Comparison of ENCODE assay signal across 1 cellular context in the genomic region with DNA sequence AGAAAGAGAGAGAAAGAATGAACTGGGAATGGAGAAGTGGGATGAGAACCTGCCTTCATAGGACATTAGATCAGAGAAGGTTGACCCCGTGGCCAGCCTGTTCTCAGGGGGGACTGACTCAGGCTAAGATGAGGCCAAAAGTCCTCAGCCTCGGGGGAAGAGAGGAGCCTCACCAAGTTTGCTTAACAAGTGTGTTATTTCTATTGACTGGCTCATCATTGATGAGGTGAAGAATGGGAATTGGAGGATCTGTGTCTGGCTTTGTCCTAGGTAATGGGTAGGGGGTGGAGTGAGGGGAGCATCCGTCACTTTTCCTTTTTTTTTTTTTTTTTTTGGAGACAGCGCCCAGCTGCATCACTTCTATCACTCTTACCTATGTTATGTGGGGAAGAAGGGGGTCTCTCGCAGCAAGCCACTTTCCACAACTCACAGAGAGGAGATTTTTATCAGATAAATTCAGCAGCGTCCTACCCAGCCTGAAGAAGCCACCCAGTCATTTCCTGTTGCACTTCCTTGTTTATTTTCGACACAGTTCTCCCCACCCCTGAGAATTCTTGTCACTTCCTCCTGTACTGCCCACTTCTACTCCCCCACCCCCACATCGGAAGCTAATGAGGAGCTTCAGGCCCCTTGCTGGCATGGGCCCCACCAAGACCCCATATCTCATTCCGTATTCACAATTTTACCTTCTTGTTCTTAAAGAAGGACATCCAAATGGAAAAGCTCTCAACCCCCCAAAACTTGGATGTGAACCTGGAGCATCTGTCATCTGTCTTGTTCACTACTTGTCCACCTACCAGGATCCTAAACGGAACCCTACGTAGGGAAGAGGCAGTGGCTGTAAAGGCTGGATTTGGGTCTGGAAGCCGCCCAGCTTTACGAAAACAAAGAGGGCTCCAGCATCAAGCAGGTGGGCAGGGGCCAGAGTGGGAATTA.
TF ChIP-seq lines count a peak whose summit lies in the region.

No MANE protein-coding gene starts in this region.

TF ChIP-seq in HepG2, 621 proteins besides CTCF, POLR2A, EP300 and RAD21 (continued from another document and continues in another):
- TF ChIP-seq, protein P1, sequence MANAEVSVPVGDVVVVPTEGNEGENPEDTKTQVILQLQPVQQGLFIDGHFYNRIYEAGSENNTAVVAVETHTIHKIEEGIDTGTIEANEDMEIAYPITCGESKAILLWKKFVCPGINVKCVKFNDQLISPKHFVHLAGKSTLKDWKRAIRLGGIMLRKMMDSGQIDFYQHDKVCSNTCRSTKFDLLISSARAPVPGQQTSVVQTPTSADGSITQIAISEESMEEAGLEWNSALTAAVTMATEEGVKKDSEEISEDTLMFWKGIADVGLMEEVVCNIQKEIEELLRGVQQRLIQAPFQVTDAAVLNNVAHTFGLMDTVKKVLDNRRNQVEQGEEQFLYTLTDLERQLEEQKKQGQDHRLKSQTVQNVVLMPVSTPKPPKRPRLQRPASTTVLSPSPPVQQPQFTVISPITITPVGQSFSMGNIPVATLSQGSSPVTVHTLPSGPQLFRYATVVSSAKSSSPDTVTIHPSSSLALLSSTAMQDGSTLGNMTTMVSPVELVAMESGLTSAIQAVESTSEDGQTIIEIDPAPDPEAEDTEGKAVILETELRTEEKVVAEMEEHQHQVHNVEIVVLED (CRISPR knock-in tag; IDR thresholded peaks at IDR 0.05; ENCODE audit: borderline replicate concordance): peak; percentile 20; the same call in 1 of the 2 replicates
- peak; percentile 25; the same call in 1 of the 2 replicates for TF ChIP-seq ZNF816 (CRISPR knock-in tag; IDR thresholded peaks at IDR 0.05; ENCODE audit: borderline replicate concordance)
- TF ChIP-seq, protein P2, sequence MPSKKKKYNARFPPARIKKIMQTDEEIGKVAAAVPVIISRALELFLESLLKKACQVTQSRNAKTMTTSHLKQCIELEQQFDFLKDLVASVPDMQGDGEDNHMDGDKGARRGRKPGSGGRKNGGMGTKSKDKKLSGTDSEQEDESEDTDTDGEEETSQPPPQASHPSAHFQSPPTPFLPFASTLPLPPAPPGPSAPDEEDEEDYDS (CRISPR knock-in tag; IDR thresholded peaks at IDR 0.05): peak; percentile 75; the same call in 1 of the 2 replicates
- TF ChIP-seq, protein P3, sequence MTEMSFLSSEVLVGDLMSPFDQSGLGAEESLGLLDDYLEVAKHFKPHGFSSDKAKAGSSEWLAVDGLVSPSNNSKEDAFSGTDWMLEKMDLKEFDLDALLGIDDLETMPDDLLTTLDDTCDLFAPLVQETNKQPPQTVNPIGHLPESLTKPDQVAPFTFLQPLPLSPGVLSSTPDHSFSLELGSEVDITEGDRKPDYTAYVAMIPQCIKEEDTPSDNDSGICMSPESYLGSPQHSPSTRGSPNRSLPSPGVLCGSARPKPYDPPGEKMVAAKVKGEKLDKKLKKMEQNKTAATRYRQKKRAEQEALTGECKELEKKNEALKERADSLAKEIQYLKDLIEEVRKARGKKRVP (CRISPR knock-in tag; IDR thresholded peaks at IDR 0.05): no peak
- TF ChIP-seq, protein P4, sequence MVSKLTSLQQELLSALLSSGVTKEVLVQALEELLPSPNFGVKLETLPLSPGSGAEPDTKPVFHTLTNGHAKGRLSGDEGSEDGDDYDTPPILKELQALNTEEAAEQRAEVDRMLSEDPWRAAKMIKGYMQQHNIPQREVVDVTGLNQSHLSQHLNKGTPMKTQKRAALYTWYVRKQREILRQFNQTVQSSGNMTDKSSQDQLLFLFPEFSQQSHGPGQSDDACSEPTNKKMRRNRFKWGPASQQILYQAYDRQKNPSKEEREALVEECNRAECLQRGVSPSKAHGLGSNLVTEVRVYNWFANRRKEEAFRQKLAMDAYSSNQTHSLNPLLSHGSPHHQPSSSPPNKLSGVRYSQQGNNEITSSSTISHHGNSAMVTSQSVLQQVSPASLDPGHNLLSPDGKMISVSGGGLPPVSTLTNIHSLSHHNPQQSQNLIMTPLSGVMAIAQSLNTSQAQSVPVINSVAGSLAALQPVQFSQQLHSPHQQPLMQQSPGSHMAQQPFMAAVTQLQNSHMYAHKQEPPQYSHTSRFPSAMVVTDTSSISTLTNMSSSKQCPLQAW (CRISPR knock-in tag; IDR thresholded peaks at IDR 0.05): peak; percentile 87
- peak; percentile 36; the same call in 1 of the 2 replicates for TF ChIP-seq AKAP8 (CRISPR knock-in tag; IDR thresholded peaks at IDR 0.05)
- TF ChIP-seq ISL2 (CRISPR knock-in tag; IDR thresholded peaks at IDR 0.05): peak; percentile 7; the same call in 1 of the 2 replicates
- TF ChIP-seq ZNF124 (CRISPR knock-in tag; IDR thresholded peaks at IDR 0.05): 0 out of 2 replicates have a peak, but pooled peaks have one; percentile 27
- TF ChIP-seq ETV5 (CRISPR knock-in tag; IDR thresholded peaks at IDR 0.05; ENCODE audit: borderline replicate concordance): peak; percentile 95
- TF ChIP-seq ZNF230 (CRISPR knock-in tag; IDR thresholded peaks at IDR 0.05): no peak
- TF ChIP-seq ELF1 (CRISPR knock-in tag; IDR thresholded peaks at IDR 0.05): peak; percentile 83
- TF ChIP-seq TBX2 (CRISPR knock-in tag; IDR thresholded peaks at IDR 0.05; ENCODE audit: borderline replicate concordance): peak; percentile 83
- TF ChIP-seq, protein P5, sequence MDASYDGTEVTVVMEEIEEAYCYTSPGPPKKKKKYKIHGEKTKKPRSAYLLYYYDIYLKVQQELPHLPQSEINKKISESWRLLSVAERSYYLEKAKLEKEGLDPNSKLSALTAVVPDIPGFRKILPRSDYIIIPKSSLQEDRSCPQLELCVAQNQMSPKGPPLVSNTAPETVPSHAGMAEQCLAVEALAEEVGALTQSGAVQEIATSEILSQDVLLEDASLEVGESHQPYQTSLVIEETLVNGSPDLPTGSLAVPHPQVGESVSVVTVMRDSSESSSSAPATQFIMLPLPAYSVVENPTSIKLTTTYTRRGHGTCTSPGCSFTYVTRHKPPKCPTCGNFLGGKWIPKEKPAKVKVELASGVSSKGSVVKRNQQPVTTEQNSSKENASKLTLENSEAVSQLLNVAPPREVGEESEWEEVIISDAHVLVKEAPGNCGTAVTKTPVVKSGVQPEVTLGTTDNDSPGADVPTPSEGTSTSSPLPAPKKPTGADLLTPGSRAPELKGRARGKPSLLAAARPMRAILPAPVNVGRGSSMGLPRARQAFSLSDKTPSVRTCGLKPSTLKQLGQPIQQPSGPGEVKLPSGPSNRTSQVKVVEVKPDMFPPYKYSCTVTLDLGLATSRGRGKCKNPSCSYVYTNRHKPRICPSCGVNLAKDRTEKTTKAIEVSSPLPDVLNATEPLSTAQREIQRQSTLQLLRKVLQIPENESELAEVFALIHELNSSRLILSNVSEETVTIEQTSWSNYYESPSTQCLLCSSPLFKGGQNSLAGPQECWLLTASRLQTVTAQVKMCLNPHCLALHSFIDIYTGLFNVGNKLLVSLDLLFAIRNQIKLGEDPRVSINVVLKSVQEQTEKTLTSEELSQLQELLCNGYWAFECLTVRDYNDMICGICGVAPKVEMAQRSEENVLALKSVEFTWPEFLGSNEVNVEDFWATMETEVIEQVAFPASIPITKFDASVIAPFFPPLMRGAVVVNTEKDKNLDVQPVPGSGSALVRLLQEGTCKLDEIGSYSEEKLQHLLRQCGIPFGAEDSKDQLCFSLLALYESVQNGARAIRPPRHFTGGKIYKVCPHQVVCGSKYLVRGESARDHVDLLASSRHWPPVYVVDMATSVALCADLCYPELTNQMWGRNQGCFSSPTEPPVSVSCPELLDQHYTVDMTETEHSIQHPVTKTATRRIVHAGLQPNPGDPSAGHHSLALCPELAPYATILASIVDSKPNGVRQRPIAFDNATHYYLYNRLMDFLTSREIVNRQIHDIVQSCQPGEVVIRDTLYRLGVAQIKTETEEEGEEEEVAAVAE (CRISPR knock-in tag; IDR thresholded peaks at IDR 0.05; ENCODE audit: borderline replicate concordance): peak; percentile 55; the same call in 1 of the 2 replicates
- TF ChIP-seq ZEB1 (IDR thresholded peaks at IDR 0.05; ENCODE audit: insufficient replicate concordance, low read depth): no peak
- no peak for TF ChIP-seq ZNF382 (CRISPR knock-in tag; IDR thresholded peaks at IDR 0.05; ENCODE audit: borderline replicate concordance)
- 0 out of 2 replicates have a peak, but pooled peaks have one; percentile 40 for TF ChIP-seq KLF9 (CRISPR knock-in tag; IDR thresholded peaks at IDR 0.05; ENCODE audit: low read depth)
- no peak for TF ChIP-seq ZFP36L2 (CRISPR knock-in tag; IDR thresholded peaks at IDR 0.05)
- peak; percentile 15; the same call in 1 of the 2 replicates for TF ChIP-seq ZNF441 (CRISPR knock-in tag; IDR thresholded peaks at IDR 0.05; ENCODE audit: borderline replicate concordance)
- TF ChIP-seq, protein P6, sequence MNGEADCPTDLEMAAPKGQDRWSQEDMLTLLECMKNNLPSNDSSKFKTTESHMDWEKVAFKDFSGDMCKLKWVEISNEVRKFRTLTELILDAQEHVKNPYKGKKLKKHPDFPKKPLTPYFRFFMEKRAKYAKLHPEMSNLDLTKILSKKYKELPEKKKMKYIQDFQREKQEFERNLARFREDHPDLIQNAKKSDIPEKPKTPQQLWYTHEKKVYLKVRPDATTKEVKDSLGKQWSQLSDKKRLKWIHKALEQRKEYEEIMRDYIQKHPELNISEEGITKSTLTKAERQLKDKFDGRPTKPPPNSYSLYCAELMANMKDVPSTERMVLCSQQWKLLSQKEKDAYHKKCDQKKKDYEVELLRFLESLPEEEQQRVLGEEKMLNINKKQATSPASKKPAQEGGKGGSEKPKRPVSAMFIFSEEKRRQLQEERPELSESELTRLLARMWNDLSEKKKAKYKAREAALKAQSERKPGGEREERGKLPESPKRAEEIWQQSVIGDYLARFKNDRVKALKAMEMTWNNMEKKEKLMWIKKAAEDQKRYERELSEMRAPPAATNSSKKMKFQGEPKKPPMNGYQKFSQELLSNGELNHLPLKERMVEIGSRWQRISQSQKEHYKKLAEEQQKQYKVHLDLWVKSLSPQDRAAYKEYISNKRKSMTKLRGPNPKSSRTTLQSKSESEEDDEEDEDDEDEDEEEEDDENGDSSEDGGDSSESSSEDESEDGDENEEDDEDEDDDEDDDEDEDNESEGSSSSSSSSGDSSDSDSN (CRISPR knock-in tag; IDR thresholded peaks at IDR 0.05): 0 out of 2 replicates have a peak, but pooled peaks have one; percentile 8
- no peak for TF ChIP-seq TAF1 (CRISPR knock-in tag; IDR thresholded peaks at IDR 0.05)
- TF ChIP-seq SAP130 (CRISPR knock-in tag; IDR thresholded peaks at IDR 0.05; ENCODE audit: low read depth): peak; percentile 92
- 0 out of 2 replicates have a peak, but pooled peaks have one; percentile 13 for TF ChIP-seq ZNF782 (CRISPR knock-in tag; IDR thresholded peaks at IDR 0.05; ENCODE audit: borderline replicate concordance)
- no peak for TF ChIP-seq SOX13 (IDR thresholded peaks at IDR 0.05)
- TF ChIP-seq SOX13 (CRISPR knock-in tag; conservative IDR thresholded peaks at IDR 0.05 in 1 of 2, IDR thresholded peaks at IDR 0.05 in 1 of 2): 0 out of 4 replicates have a peak, but pooled peaks of 1 of the 2 experiments have one; percentile 8
- TF ChIP-seq, protein P7, sequence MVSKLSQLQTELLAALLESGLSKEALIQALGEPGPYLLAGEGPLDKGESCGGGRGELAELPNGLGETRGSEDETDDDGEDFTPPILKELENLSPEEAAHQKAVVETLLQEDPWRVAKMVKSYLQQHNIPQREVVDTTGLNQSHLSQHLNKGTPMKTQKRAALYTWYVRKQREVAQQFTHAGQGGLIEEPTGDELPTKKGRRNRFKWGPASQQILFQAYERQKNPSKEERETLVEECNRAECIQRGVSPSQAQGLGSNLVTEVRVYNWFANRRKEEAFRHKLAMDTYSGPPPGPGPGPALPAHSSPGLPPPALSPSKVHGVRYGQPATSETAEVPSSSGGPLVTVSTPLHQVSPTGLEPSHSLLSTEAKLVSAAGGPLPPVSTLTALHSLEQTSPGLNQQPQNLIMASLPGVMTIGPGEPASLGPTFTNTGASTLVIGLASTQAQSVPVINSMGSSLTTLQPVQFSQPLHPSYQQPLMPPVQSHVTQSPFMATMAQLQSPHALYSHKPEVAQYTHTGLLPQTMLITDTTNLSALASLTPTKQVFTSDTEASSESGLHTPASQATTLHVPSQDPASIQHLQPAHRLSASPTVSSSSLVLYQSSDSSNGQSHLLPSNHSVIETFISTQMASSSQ (IDR thresholded peaks at IDR 0.05; ENCODE audit: low read depth): peak; percentile 37; the same call in 1 of the 2 replicates
- TF ChIP-seq, protein P7 (CRISPR knock-in tag; IDR thresholded peaks at IDR 0.05; ENCODE audit: borderline replicate concordance): no peak
- TF ChIP-seq MATR3 (CRISPR knock-in tag; IDR thresholded peaks at IDR 0.05): no peak
- TF ChIP-seq PHF8 (CRISPR knock-in tag; IDR thresholded peaks at IDR 0.05): no peak; the same call in 1 of the 2 replicates
- 0 out of 2 replicates have a peak, but pooled peaks have one; percentile 30 for TF ChIP-seq MIER2 (CRISPR knock-in tag; IDR thresholded peaks at IDR 0.05)
- 0 out of 2 replicates have a peak, but pooled peaks have one; percentile 8 for TF ChIP-seq HNF4A (CRISPR knock-in tag; IDR thresholded peaks at IDR 0.05)
- no peak for TF ChIP-seq MLLT10 (CRISPR knock-in tag; IDR thresholded peaks at IDR 0.05)
- TF ChIP-seq, protein P8, sequence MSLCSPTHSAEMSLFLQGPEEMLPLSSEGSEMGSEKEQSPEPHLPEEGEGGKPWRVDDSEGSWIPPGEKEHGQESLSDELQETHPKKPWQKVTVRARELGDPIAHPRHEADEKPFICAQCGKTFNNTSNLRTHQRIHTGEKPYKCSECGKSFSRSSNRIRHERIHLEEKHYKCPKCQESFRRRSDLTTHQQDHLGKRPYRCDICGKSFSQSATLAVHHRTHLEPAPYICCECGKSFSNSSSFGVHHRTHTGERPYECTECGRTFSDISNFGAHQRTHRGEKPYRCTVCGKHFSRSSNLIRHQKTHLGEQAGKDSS (CRISPR knock-in tag; IDR thresholded peaks at IDR 0.05; ENCODE audit: borderline replicate concordance, low read depth): 0 out of 2 replicates have a peak, but pooled peaks have one; percentile 7
- no peak for TF ChIP-seq ZFAT (CRISPR knock-in tag; conservative IDR thresholded peaks at IDR 0.05)
- TF ChIP-seq, protein P9, sequence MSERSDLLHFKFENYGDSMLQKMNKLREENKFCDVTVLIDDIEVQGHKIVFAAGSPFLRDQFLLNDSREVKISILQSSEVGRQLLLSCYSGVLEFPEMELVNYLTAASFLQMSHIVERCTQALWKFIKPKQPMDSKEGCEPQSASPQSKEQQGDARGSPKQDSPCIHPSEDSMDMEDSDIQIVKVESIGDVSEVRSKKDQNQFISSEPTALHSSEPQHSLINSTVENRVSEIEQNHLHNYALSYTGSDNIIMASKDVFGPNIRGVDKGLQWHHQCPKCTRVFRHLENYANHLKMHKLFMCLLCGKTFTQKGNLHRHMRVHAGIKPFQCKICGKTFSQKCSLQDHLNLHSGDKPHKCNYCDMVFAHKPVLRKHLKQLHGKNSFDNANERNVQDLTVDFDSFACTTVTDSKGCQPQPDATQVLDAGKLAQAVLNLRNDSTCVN (CRISPR knock-in tag; IDR thresholded peaks at IDR 0.05; ENCODE audit: borderline replicate concordance): no peak
